ENCODE assay signal across 13 cellular contexts in the genomic region with DNA sequence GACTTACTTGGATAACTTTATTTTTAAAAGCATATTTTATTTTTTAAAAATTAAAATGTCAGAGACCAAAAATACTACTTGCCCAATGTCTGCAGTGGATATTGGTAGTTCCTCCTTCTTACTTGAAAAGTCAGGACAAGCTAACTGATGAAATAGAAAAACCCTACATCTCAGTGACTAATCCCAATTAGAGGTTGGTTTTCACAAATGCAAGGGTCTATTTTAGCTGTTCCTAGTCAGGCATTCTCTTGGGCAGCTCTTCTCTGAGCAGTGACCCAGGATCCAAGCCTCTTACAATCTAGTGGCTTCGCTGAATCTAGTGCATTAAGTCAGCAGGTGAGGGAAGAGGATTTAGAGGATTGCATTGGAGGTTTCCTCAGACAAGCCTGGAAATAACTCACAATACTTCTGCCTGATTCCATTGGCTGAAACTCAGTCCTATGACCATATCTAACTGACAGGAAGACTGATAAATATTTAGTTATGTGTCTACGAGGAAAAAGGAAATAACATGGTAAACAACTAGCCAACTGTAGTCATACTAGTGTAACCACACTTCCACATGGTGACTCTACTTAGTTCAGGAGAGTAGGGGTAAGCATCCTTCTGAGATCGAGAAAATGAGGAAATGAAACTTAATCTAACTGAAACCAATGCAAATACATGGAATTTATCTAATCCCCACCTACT. TPM values are rescaled to one million over a fixed set of nuclear protein-coding genes. Genes with fewer than 3 reads are reported as not detected.
DNase-seq lines count a peak whose midpoint lies in the region; ATAC-seq and TF ChIP-seq lines count a peak whose summit lies in the region.
"Had no signal": no experiment of that assay in that cellular context is flagged by ENCODE, and none has a peak within 500 bp of the region (broad histone marks: within the 10 kb centered on the region; RNA-seq: fewer than 3 reads in every experiment).

No MANE protein-coding gene starts in this region.

- DNase-seq in NB4 (ENCODE audit: low read depth) (peak; percentile 72), head of caudate nucleus (no peak), inferior parietal cortex (ENCODE audit: extremely low spot score) (no peak), midbrain (lab: John Stamatoyannopoulos, UW) (no peak)
- DNase-seq in naive thymus-derived CD4-positive, alpha-beta T cell: no peak
- DNase-seq: activated effector memory CD4-positive, alpha-beta T cell treated with Interleukin-2 at 50 U/mL for 16 hours; NCI-H1417 treated with DMSO at 0.1 percent for 48 hours; stimulated activated CD4-positive, alpha-beta T cell treated with anti-CD3 and anti-CD28 coated beads, Interleukin-12 subunit alpha, Interleukin-12 subunit beta, amount 100 ng/mL, for 4 hours had no signal

- intact Hi-C loops in naive thymus-derived CD4-positive, alpha-beta T cell (cut with micrococcal nuclease): no loop called here
- intact Hi-C loops in head of caudate nucleus (cut with DNase I): no loop called here

- no peaks in the 10 kb centered on the region for H3K9me3 Mint-ChIP-seq in naive thymus-derived CD4-positive, alpha-beta T cell
- H3K9me3 Mint-ChIP-seq: neural crest cell had no signal

- CTCF ChIA-PET in naive thymus-derived CD4-positive, alpha-beta T cell (lab: Charles Lee): no interaction called here

- TF ChIP-seq POLR2A in NB4 (IDR thresholded peaks at IDR 0.05; ENCODE audit: extremely low read depth, insufficient read length): no peak

- H3K27me3 ChIP-seq in naive thymus-derived CD4-positive, alpha-beta T cell (ENCODE audit: control insufficient read depth in 2 of 2, insufficient read depth in 2 of 2, low read length in 2 of 2): no peaks in the 10 kb centered on the region

- no peak overlapping the region for H3K4me3 ChIP-seq in NB4 (ENCODE audit: low read depth, low read length)
- H3K4me3 ChIP-seq in naive thymus-derived CD4-positive, alpha-beta T cell (ENCODE audit: low read length): no peak overlapping the region

- H3K27ac Mint-ChIP-seq in naive thymus-derived CD4-positive, alpha-beta T cell: no peak overlapping the region

- H3K27ac ChIP-seq in naive thymus-derived CD4-positive, alpha-beta T cell (ENCODE audit: low read depth, low read length): no peak overlapping the region
- H3K27ac ChIP-seq: HL-60 had no signal

- H3K36me3 Mint-ChIP-seq in naive thymus-derived CD4-positive, alpha-beta T cell: no peaks in the 10 kb centered on the region

- no peak for TF ChIP-seq CTCF in NB4 (IDR thresholded peaks at IDR 0.05; ENCODE audit: low read depth, low read length)

- H3K4me3 Mint-ChIP-seq in naive thymus-derived CD4-positive, alpha-beta T cell: no peak overlapping the region
- H3K4me3 Mint-ChIP-seq: neural crest cell had no signal

- peaks cover 5 to 19% (median 15%) of the 10 kb centered on the region in 7 donors for H3K4me1 Mint-ChIP-seq in naive thymus-derived CD4-positive, alpha-beta T cell

- no peaks in the 10 kb centered on the region for H3K36me3 ChIP-seq in naive thymus-derived CD4-positive, alpha-beta T cell (ENCODE audit: control insufficient read depth in 2 of 3, insufficient read depth in 3 of 3, low read length in 3 of 3)

- ATAC-seq in GM18909 (IDR thresholded peaks at IDR 0.05; ENCODE audit: poor library complexity, unreplicated experiment) (peak; percentile 68), HG02852 (IDR thresholded peaks at IDR 0.05; ENCODE audit: unreplicated experiment) (peak; percentile 59), HG02588 (IDR thresholded peaks at IDR 0.05; ENCODE audit: unreplicated experiment) (no peak)
- peak; percentile 71 for ATAC-seq in naive thymus-derived CD4-positive, alpha-beta T cell

- no peaks in the 10 kb centered on the region for H3K27me3 Mint-ChIP-seq in naive thymus-derived CD4-positive, alpha-beta T cell

- H3K9me3 ChIP-seq in naive thymus-derived CD4-positive, alpha-beta T cell (ENCODE audit: control insufficient read depth in 2 of 3, low read length in 3 of 3): no peaks in the 10 kb centered on the region

- peaks cover 0 to 7% of the 10 kb centered on the region in 2 donors for H3K4me1 ChIP-seq in naive thymus-derived CD4-positive, alpha-beta T cell (ENCODE audit: control insufficient read depth in 2 of 2, insufficient read depth in 2 of 2, low read length in 2 of 2)

- POLR2A ChIA-PET in naive thymus-derived CD4-positive, alpha-beta T cell (lab: Charles Lee): no interaction called here

RNA-seq across cellular contexts. Expression of gene MIER3, which starts 34.2 kb away (rescaled TPM):
- total RNA-seq in naive thymus-derived CD4-positive, alpha-beta T cell: 10 to 100 TPM; 14.9 to 35.0 (median 26.2) TPM
- polyA plus RNA-seq in naive thymus-derived CD4-positive, alpha-beta T cell: 10 to 100 TPM in 1 of 2 donors, 1 to 10 TPM in 1; 5.5 to 10.8 TPM
